Comparison of ENCODE assay signal across 8 cellular contexts in genomic region chr11:85694385-85694980, GRCh38. TPM values are rescaled to one million over a fixed set of nuclear protein-coding genes. Genes with fewer than 3 reads are reported as not detected.
DNase-seq lines count a peak whose midpoint lies in the region; ATAC-seq and TF ChIP-seq lines count a peak whose summit lies in the region.

No MANE protein-coding gene starts in this region.

- no peaks in the 10 kb centered on the region for H3K9me3 Mint-ChIP-seq in HFFc6

- no peak overlapping the region for H3K9ac ChIP-seq in SK-N-MC (ENCODE audit: insufficient read length)

- no peak overlapping the region for H3K4me3 ChIP-seq in SK-N-MC
- no peak overlapping the region for H3K4me3 ChIP-seq in lower leg skin (ENCODE audit: low read depth, poor library complexity, severe bottlenecking)

- H3K36me3 ChIP-seq in SK-N-MC (ENCODE audit: insufficient read depth, low read length): no peaks in the 10 kb centered on the region

- H3K4me3 Mint-ChIP-seq in HFFc6: no peak overlapping the region

- H3K4me1 Mint-ChIP-seq in HFFc6 (ENCODE audit: low read depth): peaks cover 34% of the 10 kb centered on the region

- H3K27me3 Mint-ChIP-seq in HFFc6 (ENCODE audit: insufficient read depth): peaks cover 1% of the 10 kb centered on the region

- H3K27ac ChIP-seq in SK-N-MC (no peak overlapping the region), foreskin keratinocyte (no peak overlapping the region)

- H3K27me3 ChIP-seq in foreskin keratinocyte: no peaks in the 10 kb centered on the region

- TF ChIP-seq POLR2A in lower leg skin (IDR thresholded peaks at IDR 0.05): no peak

- ATAC-seq in foreskin keratinocyte (no peak), GM21717 (IDR thresholded peaks at IDR 0.05; ENCODE audit: unreplicated experiment) (no peak)

- intact Hi-C loops in lower leg skin (cut with DNase I; ENCODE audit: low total_unique reads): no loop called here

- no peak overlapping the region for H3K27ac Mint-ChIP-seq in HFFc6

- peak; percentile 26 for DNase-seq in NCI-H146 (lab: John Stamatoyannopoulos, UW)
- DNase-seq in NCI-H146 treated with DMSO at 0.1 percent for 48 hours (lab: John Stamatoyannopoulos, UW; ENCODE audit: unreplicated experiment): no peak
- DNase-seq in HFFc6: peak; percentile 60
- peak; percentile 34 for DNase-seq in SK-N-MC (ENCODE audit: low read depth, low spot score)
- DNase-seq in foreskin keratinocyte: peak in 1 of 2 donors; percentile 28
- DNase-seq in stromal cell of bone marrow (ENCODE audit: low read depth): peak; percentile 37
- DNase-seq in lower leg skin (ENCODE audit: low spot score in 2 of 2): no peak

- H3K36me3 Mint-ChIP-seq in HFFc6 (ENCODE audit: low read depth): peaks cover 36% of the 10 kb centered on the region

- H3K9me3 ChIP-seq in SK-N-MC (ENCODE audit: low read depth, low read length): no peaks in the 10 kb centered on the region

- 94 to 97% methylated on average over 1 of the region's 1 CpG for WGBS in lower leg skin, 2 donors

- TF ChIP-seq CTCF in HFFc6 (IDR thresholded peaks at IDR 0.05) (peak; percentile 80), foreskin keratinocyte (conservative IDR thresholded peaks at IDR 0.05) (peak; percentile 81), lower leg skin (IDR thresholded peaks at IDR 0.05) (no peak)

- H3K4me1 ChIP-seq in foreskin keratinocyte: no peaks in the 10 kb centered on the region

RNA-seq across cellular contexts. Expression of gene CCDC89, which starts 8.5 kb away (rescaled TPM):
- 1 to 10 TPM; 1.7 to 3.5 (median 2.8) TPM for total RNA-seq in HFFc6 (2021; fragmentation: NEBNext Ultra II Directional; extraction: Animal tissue kit (Norgen Biotek cat#: 25700))
- 0.14 and 0.51 TPM in 2 replicates for total RNA-seq in foreskin keratinocyte
- 0.18 and 0.22 TPM in 2 replicates for polyA plus RNA-seq in foreskin keratinocyte
- 1 to 10 TPM in 2 of 4 donors, under 1 TPM in 2; 0.21 to 3.4 (median 1.0) TPM for total RNA-seq in lower leg skin

RNA-seq across cellular contexts. Expression of gene CREBZF, which starts 29.6 kb away (rescaled TPM):
- total RNA-seq in HFFc6 (2021; fragmentation: NEBNext Ultra II Directional; extraction: Animal tissue kit (Norgen Biotek cat#: 25700)): 10 to 100 TPM; 16.1 to 18.9 (median 18.5) TPM
- total RNA-seq in foreskin keratinocyte (25.3 and 26.6 TPM in 2 replicates), lower leg skin (10 to 100 TPM; 43.8 to 75.1 (median 48.5) TPM)
- 7.1 and 8.5 TPM in 2 replicates for polyA plus RNA-seq in foreskin keratinocyte

RNA-seq across cellular contexts. Expression of gene TMEM126A, which starts 46.7 kb away (rescaled TPM):
- 10 to 100 TPM; 32.0 to 52.4 (median 48.2) TPM for total RNA-seq in HFFc6 (2021; fragmentation: NEBNext Ultra II Directional; extraction: Animal tissue kit (Norgen Biotek cat#: 25700))
- total RNA-seq in foreskin keratinocyte (46.1 and 50.1 TPM in 2 replicates), lower leg skin (10 to 100 TPM in 3 of 4 donors, 1 to 10 TPM in 1; 8.9 to 15.0 (median 12.0) TPM)
- 68.2 and 69.5 TPM in 2 replicates for polyA plus RNA-seq in foreskin keratinocyte

Comparison
In these comparisons a context has a peak if more than half of its experiments do, and no peak if none do; other contexts are left out.
1. DNase-seq: peak in NCI-H146 (single experiment), HFFc6 (single experiment), SK-N-MC (single experiment) and stromal cell of bone marrow (single experiment); none in NCI-H146 treated with DMSO at 0.1 percent for 48 hours (single experiment) and lower leg skin (0 of 2).
2. CTCF ChIP-seq: peak in HFFc6 (single experiment) and foreskin keratinocyte (single experiment); none in lower leg skin (0 of 3).